Comparison of ENCODE assay signal across 1 cellular context in genomic region chr13:23630349-23631093, GRCh38.
A peak's percentile ranks its signal among the peaks of the same experiment; 100 is the strongest.
TF ChIP-seq lines count a peak whose summit lies in the region.

No MANE protein-coding gene starts in this region.

TF ChIP-seq in HepG2, 621 proteins besides CTCF, POLR2A, EP300 and RAD21 (continued from another document and continues in another):
- TF ChIP-seq HNF1A (IDR thresholded peaks at IDR 0.05; ENCODE audit: low read depth), result peak; percentile 54; the same call in 1 of the 2 replicates
- TF ChIP-seq HNF1A (CRISPR knock-in tag; IDR thresholded peaks at IDR 0.05; ENCODE audit: borderline replicate concordance), result peak; percentile 38; the same call in 1 of the 2 replicates
- TF ChIP-seq ZNF720 (CRISPR knock-in tag; IDR thresholded peaks at IDR 0.05), result no peak
- TF ChIP-seq ZNF672 (CRISPR knock-in tag; IDR thresholded peaks at IDR 0.05), result no peak
- TF ChIP-seq HDAC2 (CRISPR knock-in tag; IDR thresholded peaks at IDR 0.05), result peak; percentile 63
- TF ChIP-seq AHDC1 (CRISPR knock-in tag; IDR thresholded peaks at IDR 0.05; ENCODE audit: borderline replicate concordance), result no peak
- no peak for TF ChIP-seq ZZZ3 (CRISPR knock-in tag; IDR thresholded peaks at IDR 0.05; ENCODE audit: borderline replicate concordance)
- TF ChIP-seq ZNF749 (CRISPR knock-in tag; IDR thresholded peaks at IDR 0.05; ENCODE audit: borderline replicate concordance), result no peak
- TF ChIP-seq TRAFD1 (CRISPR knock-in tag; IDR thresholded peaks at IDR 0.05; ENCODE audit: borderline replicate concordance), result no peak
- TF ChIP-seq ISX (CRISPR knock-in tag; conservative IDR thresholded peaks at IDR 0.05), result no peak
- no peak for TF ChIP-seq NFYC (CRISPR knock-in tag; IDR thresholded peaks at IDR 0.05)
- TF ChIP-seq ATF1 (CRISPR knock-in tag; IDR thresholded peaks at IDR 0.05), result no peak
- no peak for TF ChIP-seq THAP9 (CRISPR knock-in tag; IDR thresholded peaks at IDR 0.05; ENCODE audit: borderline replicate concordance)
- TF ChIP-seq ZNF563 (CRISPR knock-in tag; IDR thresholded peaks at IDR 0.05), result no peak
- no peak for TF ChIP-seq DRAP1 (CRISPR knock-in tag; IDR thresholded peaks at IDR 0.05)
- TF ChIP-seq ZNF687 (CRISPR knock-in tag; IDR thresholded peaks at IDR 0.05), result no peak
- no peak for TF ChIP-seq ZNF614 (CRISPR knock-in tag; IDR thresholded peaks at IDR 0.05; ENCODE audit: borderline replicate concordance)
- no peak for TF ChIP-seq ELF3 (CRISPR knock-in tag; IDR thresholded peaks at IDR 0.05)
- no peak for TF ChIP-seq CENPT (CRISPR knock-in tag; IDR thresholded peaks at IDR 0.05; ENCODE audit: low read depth)
- no peak for TF ChIP-seq ATF7 (IDR thresholded peaks at IDR 0.05)
- TF ChIP-seq ATF7 (CRISPR knock-in tag; IDR thresholded peaks at IDR 0.05), result no peak
- no peak for TF ChIP-seq ZNF567 (CRISPR knock-in tag; IDR thresholded peaks at IDR 0.05; ENCODE audit: borderline replicate concordance)
- no peak for TF ChIP-seq HOMEZ (CRISPR knock-in tag; IDR thresholded peaks at IDR 0.05; ENCODE audit: low read depth)
- no peak for TF ChIP-seq ZNF280D (CRISPR knock-in tag; IDR thresholded peaks at IDR 0.05)
- no peak for TF ChIP-seq ZNF772 (CRISPR knock-in tag; IDR thresholded peaks at IDR 0.05)
- 0 out of 2 replicates have a peak, but pooled peaks have one; percentile 16 for TF ChIP-seq CHD4 (IDR thresholded peaks at IDR 0.05; ENCODE audit: borderline replicate concordance, low read length)
- TF ChIP-seq ZNF34 (CRISPR knock-in tag; IDR thresholded peaks at IDR 0.05; ENCODE audit: borderline replicate concordance), result no peak
- TF ChIP-seq THRA (CRISPR knock-in tag; IDR thresholded peaks at IDR 0.05; ENCODE audit: borderline replicate concordance), result peak; percentile 58; the same call in 1 of the 2 replicates
